Comparison of ENCODE assay signal across 9 cellular contexts in the genomic region with DNA sequence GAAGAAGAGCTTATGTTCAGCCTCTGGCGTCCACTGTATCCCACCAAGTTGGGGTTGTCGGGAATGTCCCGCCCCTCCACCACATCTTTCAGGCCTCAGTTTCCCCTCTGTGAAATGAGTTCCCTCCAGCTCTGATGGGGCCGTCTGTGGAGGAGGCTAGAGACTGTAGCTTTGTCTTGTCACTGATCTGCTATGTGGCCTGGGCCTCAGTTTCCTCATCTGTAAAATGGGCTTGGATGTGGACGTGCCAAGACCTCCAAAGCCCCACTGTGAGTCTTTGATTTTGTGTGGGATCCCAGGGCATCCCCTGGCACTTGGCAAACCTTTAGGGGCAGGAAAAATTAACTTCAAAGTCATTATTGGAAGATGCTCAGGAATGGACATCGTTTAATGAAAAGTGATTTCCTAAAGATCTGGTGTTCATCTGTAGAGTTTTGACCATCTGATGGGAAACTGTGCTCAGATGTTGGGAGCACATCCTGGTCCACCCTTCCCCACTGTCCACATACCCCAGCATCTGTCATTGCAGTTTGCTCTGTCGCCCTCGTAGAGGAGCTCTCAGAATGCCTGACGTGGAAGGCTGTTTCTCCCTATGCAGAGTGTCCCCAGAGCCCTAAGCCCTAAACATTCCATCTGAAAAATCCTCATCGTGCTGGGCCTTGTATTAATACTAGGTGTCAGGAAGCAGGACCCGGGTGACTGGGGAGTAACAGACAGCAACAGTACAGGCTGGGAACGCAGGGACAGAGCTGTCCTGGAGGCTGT. TPM values are rescaled to one million over a fixed set of nuclear protein-coding genes. Genes with fewer than 3 reads are reported as not detected.
A peak's percentile ranks its signal among the peaks of the same experiment; 100 is the strongest.
DNase-seq lines count a peak whose midpoint lies in the region; ATAC-seq and TF ChIP-seq lines count a peak whose summit lies in the region.
"Had no signal": no experiment of that assay in that cellular context is flagged by ENCODE, and none has a peak within 500 bp of the region (broad histone marks: within the 10 kb centered on the region; RNA-seq: fewer than 3 reads in every experiment).

No MANE protein-coding gene starts in this region.

- CTCF ChIA-PET in CD4-positive, alpha-beta memory T cell (lab: Charles Lee; ENCODE audit: partially characterized antibody) = interaction anchor here (1.7 to 5.6 kb wide), 3 partner anchors 10 to 31 kb away, joined by 7 to 52 read pairs (median 44); a partner anchor contains a TSS

- H3K36me3 ChIP-seq in CD4-positive, alpha-beta memory T cell (ENCODE audit: insufficient read depth, low read length) = no peaks in the 10 kb centered on the region
- H3K36me3 ChIP-seq in KOPT-K1 (ENCODE audit: insufficient read depth, low read length) (no peaks in the 10 kb centered on the region), colonic mucosa (no peaks in the 10 kb centered on the region), neutrophil (peaks cover 46% of the 10 kb centered on the region)

- no peaks in the 10 kb centered on the region for H3K27me3 Mint-ChIP-seq in CD4-positive, alpha-beta memory T cell

- no peak for DNase-seq in CD4-positive, alpha-beta memory T cell
- DNase-seq in colonic mucosa = no peak
- no peak for DNase-seq in NOMO-1 (lab: John Stamatoyannopoulos, UW; ENCODE audit: unreplicated experiment in 2 of 2)
- no peak for DNase-seq in D341Med (ENCODE audit: low spot score)
- DNase-seq in AG08395 (ENCODE audit: low spot score) = no peak

- H3K27me3 ChIP-seq in CD4-positive, alpha-beta memory T cell (ENCODE audit: insufficient read depth, low read length) = no peaks in the 10 kb centered on the region
- H3K27me3 ChIP-seq in colonic mucosa (no peaks in the 10 kb centered on the region), neutrophil (no peaks in the 10 kb centered on the region)

- peak overlapping the region; percentile 97 to 100 (median 100) for H3K27ac Mint-ChIP-seq in CD4-positive, alpha-beta memory T cell

- no peaks in the 10 kb centered on the region for H3K9me3 ChIP-seq in CD4-positive, alpha-beta memory T cell (ENCODE audit: control insufficient read depth in 1 of 2, low read length in 2 of 2)
- H3K9me3 ChIP-seq in KOPT-K1 (ENCODE audit: insufficient read depth, low read length, poor library complexity, severe bottlenecking) = no peaks in the 10 kb centered on the region
- no peaks in the 10 kb centered on the region for H3K9me3 ChIP-seq in colonic mucosa
- H3K9me3 ChIP-seq in neutrophil = no peaks in the 10 kb centered on the region

- peaks cover 100% of the 10 kb centered on the region for H3K4me1 ChIP-seq in CD4-positive, alpha-beta memory T cell (ENCODE audit: insufficient read depth, low read length)
- H3K4me1 ChIP-seq in colonic mucosa (peaks cover 20% of the 10 kb centered on the region), neutrophil (ENCODE audit: control insufficient read depth in 1 of 2, insufficient read depth in 1 of 2, low read depth in 1 of 2, low read length in 1 of 2) (peaks cover 99 to 100% of the 10 kb centered on the region in 2 experiments)

- peaks cover 0 to 3% of the 10 kb centered on the region in 2 donors for H3K36me3 Mint-ChIP-seq in CD4-positive, alpha-beta memory T cell

- POLR2A ChIA-PET in CD4-positive, alpha-beta memory T cell (lab: Charles Lee; ENCODE audit: partially characterized antibody) = interaction anchor here (1.0 to 18.6 kb wide), 11 partner anchors 8 to 1016 kb away, joined by 3 to 394 read pairs (median 7); a partner anchor contains a TSS

- no peak for ATAC-seq in GM21526 (IDR thresholded peaks at IDR 0.05; ENCODE audit: low FRiP score, unreplicated experiment)

- peak overlapping the region; percentile 98 for H3K27ac ChIP-seq in CD4-positive, alpha-beta memory T cell (ENCODE audit: low read depth, low read length)
- H3K27ac ChIP-seq in KOPT-K1 (ENCODE audit: low read depth, low read length, poor library complexity, severe bottlenecking) (peak overlapping the region; percentile 88), colonic mucosa (peak overlapping the region; percentile 61), neutrophil (peak overlapping the region; percentile 98)
- H3K27ac ChIP-seq: VCaP had no signal

- H3K9ac ChIP-seq in colonic mucosa (ENCODE audit: low read depth in 2 of 2, low read length in 2 of 2) = peak overlapping the region in 1 of 2 donors; percentile 60

- TF ChIP-seq CTCF in colonic mucosa (IDR thresholded peaks at IDR 0.05) = no peak
- no peak for TF ChIP-seq CTCF in neutrophil (IDR thresholded peaks at IDR 0.05)

- peak overlapping the region; percentile 26 to 77 for H3K4me3 ChIP-seq in CD4-positive, alpha-beta memory T cell (ENCODE audit: low read length in 2 of 2)
- H3K4me3 ChIP-seq in colonic mucosa (no peak overlapping the region), neutrophil (ENCODE audit: low read depth in 1 of 2, low read length in 1 of 2) (peak overlapping the region; percentile 57 to 64)

- no peaks in the 10 kb centered on the region for H3K9me3 Mint-ChIP-seq in CD4-positive, alpha-beta memory T cell

- peaks cover 74 to 100% (median 94%) of the 10 kb centered on the region in 4 donors for H3K4me1 Mint-ChIP-seq in CD4-positive, alpha-beta memory T cell

- H3K4me3 Mint-ChIP-seq in CD4-positive, alpha-beta memory T cell = peak overlapping the region; percentile 77 to 93 (median 80)

- intact Hi-C loops in CD4-positive, alpha-beta memory T cell (cut with micrococcal nuclease) = no loop called here
- intact Hi-C loops in colonic mucosa (cut with DNase I) = no loop called here

RNA-seq across cellular contexts. Expression of a gene that starts 28.5 kb away (rescaled TPM):
- 10 to 100 TPM; 50.6 to 51.8 TPM for total RNA-seq in CD4-positive, alpha-beta memory T cell
- 1 to 10 TPM; 3.8 to 8.8 TPM for polyA plus RNA-seq in CD4-positive, alpha-beta memory T cell
- 10 to 100 TPM in 1 of 2 donors, 1 to 10 TPM in 1; 7.2 to 13.0 TPM for total RNA-seq in colonic mucosa
